1 cellular context compared by ENCODE assay signal in genomic region chr1:62436466-62437272, GRCh38.
TF ChIP-seq lines count a peak whose summit lies in the region.

A gene with protein sequence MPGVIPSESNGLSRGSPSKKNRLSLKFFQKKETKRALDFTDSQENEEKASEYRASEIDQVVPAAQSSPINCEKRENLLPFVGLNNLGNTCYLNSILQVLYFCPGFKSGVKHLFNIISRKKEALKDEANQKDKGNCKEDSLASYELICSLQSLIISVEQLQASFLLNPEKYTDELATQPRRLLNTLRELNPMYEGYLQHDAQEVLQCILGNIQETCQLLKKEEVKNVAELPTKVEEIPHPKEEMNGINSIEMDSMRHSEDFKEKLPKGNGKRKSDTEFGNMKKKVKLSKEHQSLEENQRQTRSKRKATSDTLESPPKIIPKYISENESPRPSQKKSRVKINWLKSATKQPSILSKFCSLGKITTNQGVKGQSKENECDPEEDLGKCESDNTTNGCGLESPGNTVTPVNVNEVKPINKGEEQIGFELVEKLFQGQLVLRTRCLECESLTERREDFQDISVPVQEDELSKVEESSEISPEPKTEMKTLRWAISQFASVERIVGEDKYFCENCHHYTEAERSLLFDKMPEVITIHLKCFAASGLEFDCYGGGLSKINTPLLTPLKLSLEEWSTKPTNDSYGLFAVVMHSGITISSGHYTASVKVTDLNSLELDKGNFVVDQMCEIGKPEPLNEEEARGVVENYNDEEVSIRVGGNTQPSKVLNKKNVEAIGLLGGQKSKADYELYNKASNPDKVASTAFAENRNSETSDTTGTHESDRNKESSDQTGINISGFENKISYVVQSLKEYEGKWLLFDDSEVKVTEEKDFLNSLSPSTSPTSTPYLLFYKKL (plus strand): TSS chr1:62437049. CDS start chr1:62439868, 2,819 bp downstream.

TF ChIP-seq in HepG2, 621 proteins besides CTCF, POLR2A, EP300 and RAD21 (continued from another document and continues in another):
- TF ChIP-seq ETS1 (CRISPR knock-in tag; IDR thresholded peaks at IDR 0.05) = no peak; the same call in 1 of the 2 replicates
- TF ChIP-seq ZNF703 (CRISPR knock-in tag; IDR thresholded peaks at IDR 0.05; ENCODE audit: borderline replicate concordance) = no peak; the same call in 1 of the 2 replicates
- TF ChIP-seq ZKSCAN1 (IDR thresholded peaks at IDR 0.05; ENCODE audit: low read length) = no peak
- no peak for TF ChIP-seq TGIF2 (CRISPR knock-in tag; IDR thresholded peaks at IDR 0.05)
- TF ChIP-seq KMT2A (CRISPR knock-in tag; IDR thresholded peaks at IDR 0.05) = peak; percentile 91
- TF ChIP-seq YY1 (IDR thresholded peaks at IDR 0.05; ENCODE audit: insufficient read depth, insufficient replicate concordance, low read depth, low read length) = peak; percentile 30
- no peak; the same call in 1 of the 2 replicates for TF ChIP-seq ZNF619 (CRISPR knock-in tag; IDR thresholded peaks at IDR 0.05)
- TF ChIP-seq ZNF768 (CRISPR knock-in tag; IDR thresholded peaks at IDR 0.05) = peak; percentile 38; the same call in 1 of the 2 replicates
- TF ChIP-seq, protein P1, sequence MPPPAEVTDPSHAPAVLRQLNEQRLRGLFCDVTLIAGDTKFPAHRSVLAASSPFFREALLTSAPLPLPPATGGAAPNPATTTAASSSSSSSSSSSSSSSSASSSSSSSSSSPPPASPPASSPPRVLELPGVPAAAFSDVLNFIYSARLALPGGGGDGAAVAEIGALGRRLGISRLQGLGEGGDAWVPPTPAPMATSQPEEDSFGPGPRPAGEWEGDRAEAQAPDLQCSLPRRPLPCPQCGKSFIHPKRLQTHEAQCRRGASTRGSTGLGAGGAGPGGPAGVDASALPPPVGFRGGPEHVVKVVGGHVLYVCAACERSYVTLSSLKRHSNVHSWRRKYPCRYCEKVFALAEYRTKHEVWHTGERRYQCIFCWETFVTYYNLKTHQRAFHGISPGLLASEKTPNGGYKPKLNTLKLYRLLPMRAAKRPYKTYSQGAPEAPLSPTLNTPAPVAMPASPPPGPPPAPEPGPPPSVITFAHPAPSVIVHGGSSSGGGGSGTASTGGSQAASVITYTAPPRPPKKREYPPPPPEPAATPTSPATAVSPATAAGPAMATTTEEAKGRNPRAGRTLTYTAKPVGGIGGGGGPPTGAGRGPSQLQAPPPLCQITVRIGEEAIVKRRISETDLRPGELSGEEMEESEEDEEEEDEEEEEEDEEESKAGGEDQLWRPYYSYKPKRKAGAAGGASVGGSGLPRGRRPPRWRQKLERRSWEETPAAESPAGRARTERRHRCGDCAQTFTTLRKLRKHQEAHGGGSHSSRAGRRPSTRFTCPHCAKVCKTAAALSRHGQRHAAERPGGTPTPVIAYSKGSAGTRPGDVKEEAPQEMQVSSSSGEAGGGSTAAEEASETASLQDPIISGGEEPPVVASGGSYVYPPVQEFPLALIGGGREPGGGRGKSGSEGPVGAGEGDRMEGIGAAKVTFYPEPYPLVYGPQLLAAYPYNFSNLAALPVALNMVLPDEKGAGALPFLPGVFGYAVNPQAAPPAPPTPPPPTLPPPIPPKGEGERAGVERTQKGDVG (CRISPR knock-in tag; IDR thresholded peaks at IDR 0.05; ENCODE audit: borderline replicate concordance) = peak; percentile 65; the same call in 1 of the 2 replicates
- no peak for TF ChIP-seq ZNF839 (CRISPR knock-in tag; IDR thresholded peaks at IDR 0.05; ENCODE audit: borderline replicate concordance)
- no peak for TF ChIP-seq ZNF3 (CRISPR knock-in tag; IDR thresholded peaks at IDR 0.05)
- peak; percentile 81; the same call in 1 of the 2 replicates for TF ChIP-seq ZNF850 (CRISPR knock-in tag; conservative IDR thresholded peaks at IDR 0.05)
- TF ChIP-seq ZNF878 (CRISPR knock-in tag; IDR thresholded peaks at IDR 0.05) = peak; percentile 97
- no peak for TF ChIP-seq SP4 (CRISPR knock-in tag; IDR thresholded peaks at IDR 0.05)
- TF ChIP-seq ZNF383 (CRISPR knock-in tag; IDR thresholded peaks at IDR 0.05; ENCODE audit: borderline replicate concordance) = peak; percentile 59; the same call in 1 of the 2 replicates
- TF ChIP-seq PHF21A (CRISPR knock-in tag; IDR thresholded peaks at IDR 0.05) = peak; percentile 98
- TF ChIP-seq ZC3H13 (CRISPR knock-in tag; IDR thresholded peaks at IDR 0.05) = no peak
- no peak; the same call in 1 of the 2 replicates for TF ChIP-seq ZNF614 (CRISPR knock-in tag; IDR thresholded peaks at IDR 0.05; ENCODE audit: borderline replicate concordance)
- TF ChIP-seq ZNF30 (CRISPR knock-in tag; IDR thresholded peaks at IDR 0.05) = no peak
- TF ChIP-seq MAF1 (CRISPR knock-in tag; IDR thresholded peaks at IDR 0.05; ENCODE audit: borderline replicate concordance) = no peak; the same call in 1 of the 2 replicates
- no peak for TF ChIP-seq RXRB (CRISPR knock-in tag; IDR thresholded peaks at IDR 0.05; ENCODE audit: borderline replicate concordance)
- TF ChIP-seq NCOA1 (CRISPR knock-in tag; IDR thresholded peaks at IDR 0.05) = peak; percentile 79; the same call in 1 of the 2 replicates
- TF ChIP-seq ZNF343 (CRISPR knock-in tag; IDR thresholded peaks at IDR 0.05) = peak; percentile 60; the same call in 1 of the 2 replicates
- no peak for TF ChIP-seq JDP2 (CRISPR knock-in tag; IDR thresholded peaks at IDR 0.05; ENCODE audit: borderline replicate concordance)
- peak; percentile 77 for TF ChIP-seq ZSCAN31 (CRISPR knock-in tag; IDR thresholded peaks at IDR 0.05; ENCODE audit: low read depth)
- TF ChIP-seq FOSL1 (CRISPR knock-in tag; IDR thresholded peaks at IDR 0.05; ENCODE audit: borderline replicate concordance) = no peak
- TF ChIP-seq ZNF564 (CRISPR knock-in tag; IDR thresholded peaks at IDR 0.05) = peak; percentile 53; the same call in 1 of the 2 replicates
- TF ChIP-seq ZZZ3 (CRISPR knock-in tag; IDR thresholded peaks at IDR 0.05; ENCODE audit: borderline replicate concordance) = peak; percentile 84; the same call in 1 of the 2 replicates
- TF ChIP-seq ZNF672 (CRISPR knock-in tag; IDR thresholded peaks at IDR 0.05) = no peak
- no peak for TF ChIP-seq HHEX (CRISPR knock-in tag; IDR thresholded peaks at IDR 0.05)
- TF ChIP-seq SMC3 (IDR thresholded peaks at IDR 0.05; ENCODE audit: low read length) = no peak
- TF ChIP-seq ZNF512 (CRISPR knock-in tag; IDR thresholded peaks at IDR 0.05) = no peak
- TF ChIP-seq, protein P2, sequence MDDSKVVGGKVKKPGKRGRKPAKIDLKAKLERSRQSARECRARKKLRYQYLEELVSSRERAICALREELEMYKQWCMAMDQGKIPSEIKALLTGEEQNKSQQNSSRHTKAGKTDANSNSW (CRISPR knock-in tag; IDR thresholded peaks at IDR 0.05; ENCODE audit: borderline replicate concordance) = no peak; the same call in 1 of the 2 replicates
- TF ChIP-seq ZNF724P (CRISPR knock-in tag; IDR thresholded peaks at IDR 0.05; ENCODE audit: borderline replicate concordance) = no peak; the same call in 1 of the 2 replicates
- TF ChIP-seq NAIF1 (CRISPR knock-in tag; IDR thresholded peaks at IDR 0.05; ENCODE audit: borderline replicate concordance) = peak; percentile 89
- no peak for TF ChIP-seq PLRG1 (conservative IDR thresholded peaks at IDR 0.05)
- 0 out of 2 replicates have a peak, but pooled peaks have one; percentile 81 for TF ChIP-seq ZNF510 (CRISPR knock-in tag; IDR thresholded peaks at IDR 0.05; ENCODE audit: low read depth)
- TF ChIP-seq ZFX (CRISPR knock-in tag; IDR thresholded peaks at IDR 0.05; ENCODE audit: low read depth) = peak; percentile 55
- no peak; the same call in 1 of the 2 replicates for TF ChIP-seq ZNF7 (CRISPR knock-in tag; IDR thresholded peaks at IDR 0.05)
- peak; percentile 65; the same call in 1 of the 2 replicates for TF ChIP-seq ZNF749 (CRISPR knock-in tag; IDR thresholded peaks at IDR 0.05; ENCODE audit: borderline replicate concordance)
- TF ChIP-seq, protein P3, sequence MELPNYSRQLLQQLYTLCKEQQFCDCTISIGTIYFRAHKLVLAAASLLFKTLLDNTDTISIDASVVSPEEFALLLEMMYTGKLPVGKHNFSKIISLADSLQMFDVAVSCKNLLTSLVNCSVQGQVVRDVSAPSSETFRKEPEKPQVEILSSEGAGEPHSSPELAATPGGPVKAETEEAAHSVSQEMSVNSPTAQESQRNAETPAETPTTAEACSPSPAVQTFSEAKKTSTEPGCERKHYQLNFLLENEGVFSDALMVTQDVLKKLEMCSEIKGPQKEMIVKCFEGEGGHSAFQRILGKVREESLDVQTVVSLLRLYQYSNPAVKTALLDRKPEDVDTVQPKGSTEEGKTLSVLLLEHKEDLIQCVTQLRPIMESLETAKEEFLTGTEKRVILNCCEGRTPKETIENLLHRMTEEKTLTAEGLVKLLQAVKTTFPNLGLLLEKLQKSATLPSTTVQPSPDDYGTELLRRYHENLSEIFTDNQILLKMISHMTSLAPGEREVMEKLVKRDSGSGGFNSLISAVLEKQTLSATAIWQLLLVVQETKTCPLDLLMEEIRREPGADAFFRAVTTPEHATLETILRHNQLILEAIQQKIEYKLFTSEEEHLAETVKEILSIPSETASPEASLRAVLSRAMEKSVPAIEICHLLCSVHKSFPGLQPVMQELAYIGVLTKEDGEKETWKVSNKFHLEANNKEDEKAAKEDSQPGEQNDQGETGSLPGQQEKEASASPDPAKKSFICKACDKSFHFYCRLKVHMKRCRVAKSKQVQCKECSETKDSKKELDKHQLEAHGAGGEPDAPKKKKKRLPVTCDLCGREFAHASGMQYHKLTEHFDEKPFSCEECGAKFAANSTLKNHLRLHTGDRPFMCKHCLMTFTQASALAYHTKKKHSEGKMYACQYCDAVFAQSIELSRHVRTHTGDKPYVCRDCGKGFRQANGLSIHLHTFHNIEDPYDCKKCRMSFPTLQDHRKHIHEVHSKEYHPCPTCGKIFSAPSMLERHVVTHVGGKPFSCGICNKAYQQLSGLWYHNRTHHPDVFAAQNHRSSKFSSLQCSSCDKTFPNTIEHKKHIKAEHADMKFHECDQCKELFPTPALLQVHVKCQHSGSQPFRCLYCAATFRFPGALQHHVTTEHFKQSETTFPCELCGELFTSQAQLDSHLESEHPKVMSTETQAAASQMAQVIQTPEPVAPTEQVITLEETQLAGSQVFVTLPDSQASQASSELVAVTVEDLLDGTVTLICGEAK (IDR thresholded peaks at IDR 0.05) = no peak
- TF ChIP-seq, protein P3 (CRISPR knock-in tag; IDR thresholded peaks at IDR 0.05) = no peak; the same call in 1 of the 2 replicates
- no peak for TF ChIP-seq TAF15 (IDR thresholded peaks at IDR 0.05; ENCODE audit: low read depth, low read length, poor library complexity, severe bottlenecking)
- peak in 1 of 2 experiments; percentile 3; a peak in 1 of 4 replicates for TF ChIP-seq ATF4 (CRISPR knock-in tag; IDR thresholded peaks at IDR 0.05)
- no peak for TF ChIP-seq CEBPB (IDR thresholded peaks at IDR 0.05; ENCODE audit: borderline replicate concordance, low read depth, low read length)
- TF ChIP-seq ZNF891 (CRISPR knock-in tag; IDR thresholded peaks at IDR 0.05) = peak; percentile 48; the same call in 1 of the 2 replicates
- no peak; the same call in none of the 2 replicates for TF ChIP-seq CREB1 (IDR thresholded peaks at IDR 0.05)
- peak; percentile 83 for TF ChIP-seq CREB1 (CRISPR knock-in tag; IDR thresholded peaks at IDR 0.05)
- TF ChIP-seq NR3C1 (CRISPR knock-in tag; IDR thresholded peaks at IDR 0.05) = no peak
